Comparison of ENCODE assay signal across 1 cellular context in the genomic region with DNA sequence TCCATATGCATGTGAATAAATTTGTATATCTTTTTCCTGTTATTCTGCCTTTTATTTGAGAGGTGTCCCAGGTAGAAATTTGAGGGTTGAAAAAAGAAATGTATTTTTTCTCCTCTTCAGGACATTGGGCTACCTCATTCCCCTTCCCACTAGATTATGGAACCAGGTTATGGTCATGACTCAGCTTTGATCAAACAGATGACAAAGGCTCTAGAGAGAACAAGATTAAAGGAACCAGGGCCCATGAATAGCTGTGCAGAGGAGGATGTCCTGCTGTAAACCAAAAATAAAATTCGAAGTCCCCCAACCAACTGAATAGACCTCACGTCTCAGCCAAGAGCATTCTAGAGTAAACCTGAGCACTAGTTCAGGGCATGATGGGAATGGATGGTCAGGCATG.
TF ChIP-seq lines count a peak whose summit lies in the region.

No MANE protein-coding gene starts in this region.

TF ChIP-seq in A549, 52 proteins besides CTCF, POLR2A, EP300 and RAD21 (continued from another document):
- TF ChIP-seq MYC (IDR thresholded peaks at IDR 0.05; ENCODE audit: borderline replicate concordance, low read length) (no peak), CEBPB (IDR thresholded peaks at IDR 0.05) (no peak), EHMT2 (IDR thresholded peaks at IDR 0.05; ENCODE audit: low read depth) (no peak), NR3C1 (IDR thresholded peaks at IDR 0.05) (no peak), TFCP2L1 (CRISPR knock-in tag; IDR thresholded peaks at IDR 0.05) (no peak), CHD2 (IDR thresholded peaks at IDR 0.05; ENCODE audit: low read length, partially characterized antibody) (no peak), BHLHE40 (IDR thresholded peaks at IDR 0.05; ENCODE audit: low read depth, low read length) (no peak), RCOR1 (IDR thresholded peaks at IDR 0.05; ENCODE audit: low read depth, low read length) (no peak), ZNF302 (CRISPR knock-in tag; IDR thresholded peaks at IDR 0.05) (no peak), HEYL (CRISPR knock-in tag; IDR thresholded peaks at IDR 0.05) (no peak), MAZ (IDR thresholded peaks at IDR 0.05; ENCODE audit: borderline replicate concordance, low read depth, low read length) (no peak), EHF (CRISPR knock-in tag; IDR thresholded peaks at IDR 0.05) (no peak), NFE2L2 (conservative IDR thresholded peaks at IDR 0.05; ENCODE audit: low read length) (no peak), KDM1A (IDR thresholded peaks at IDR 0.05; ENCODE audit: low read depth) (no peak)
- TF ChIP-seq, protein P1, sequence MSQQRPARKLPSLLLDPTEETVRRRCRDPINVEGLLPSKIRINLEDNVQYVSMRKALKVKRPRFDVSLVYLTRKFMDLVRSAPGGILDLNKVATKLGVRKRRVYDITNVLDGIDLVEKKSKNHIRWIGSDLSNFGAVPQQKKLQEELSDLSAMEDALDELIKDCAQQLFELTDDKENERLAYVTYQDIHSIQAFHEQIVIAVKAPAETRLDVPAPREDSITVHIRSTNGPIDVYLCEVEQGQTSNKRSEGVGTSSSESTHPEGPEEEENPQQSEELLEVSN (IDR thresholded peaks at IDR 0.05; ENCODE audit: borderline replicate concordance, low read depth): no peak
- TF ChIP-seq, protein P2, sequence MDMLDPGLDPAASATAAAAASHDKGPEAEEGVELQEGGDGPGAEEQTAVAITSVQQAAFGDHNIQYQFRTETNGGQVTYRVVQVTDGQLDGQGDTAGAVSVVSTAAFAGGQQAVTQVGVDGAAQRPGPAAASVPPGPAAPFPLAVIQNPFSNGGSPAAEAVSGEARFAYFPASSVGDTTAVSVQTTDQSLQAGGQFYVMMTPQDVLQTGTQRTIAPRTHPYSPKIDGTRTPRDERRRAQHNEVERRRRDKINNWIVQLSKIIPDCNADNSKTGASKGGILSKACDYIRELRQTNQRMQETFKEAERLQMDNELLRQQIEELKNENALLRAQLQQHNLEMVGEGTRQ (IDR thresholded peaks at IDR 0.05): no peak
- TF ChIP-seq, protein P3, sequence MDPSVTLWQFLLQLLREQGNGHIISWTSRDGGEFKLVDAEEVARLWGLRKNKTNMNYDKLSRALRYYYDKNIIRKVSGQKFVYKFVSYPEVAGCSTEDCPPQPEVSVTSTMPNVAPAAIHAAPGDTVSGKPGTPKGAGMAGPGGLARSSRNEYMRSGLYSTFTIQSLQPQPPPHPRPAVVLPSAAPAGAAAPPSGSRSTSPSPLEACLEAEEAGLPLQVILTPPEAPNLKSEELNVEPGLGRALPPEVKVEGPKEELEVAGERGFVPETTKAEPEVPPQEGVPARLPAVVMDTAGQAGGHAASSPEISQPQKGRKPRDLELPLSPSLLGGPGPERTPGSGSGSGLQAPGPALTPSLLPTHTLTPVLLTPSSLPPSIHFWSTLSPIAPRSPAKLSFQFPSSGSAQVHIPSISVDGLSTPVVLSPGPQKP (IDR thresholded peaks at IDR 0.05; ENCODE audit: low read depth, low read length): no peak
